ENCODE assay signal across 21 cellular contexts in the genomic region with DNA sequence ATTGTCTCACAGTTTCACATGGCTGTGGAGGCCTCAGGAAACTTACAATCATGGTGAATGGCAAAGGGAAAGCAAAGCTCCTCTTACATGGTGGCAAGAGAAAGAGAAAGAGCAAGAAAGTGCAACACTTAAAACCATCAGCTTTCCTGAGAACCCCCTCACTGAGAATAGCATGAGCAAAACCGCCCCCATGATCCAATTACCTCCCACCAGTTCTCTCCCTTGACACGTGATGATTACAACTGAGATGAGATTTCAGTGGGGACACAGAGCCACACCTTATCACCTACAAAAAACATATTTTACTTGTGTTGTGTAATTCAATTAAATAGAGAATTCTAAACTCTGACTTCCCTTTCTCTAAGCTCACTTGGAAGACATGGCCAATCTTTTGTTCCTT.
A peak's percentile ranks its signal among the peaks of the same experiment; 100 is the strongest.
DNase-seq lines count a peak whose midpoint lies in the region; ATAC-seq and TF ChIP-seq lines count a peak whose summit lies in the region.
"Had no signal": no experiment of that assay in that cellular context is flagged by ENCODE, and none has a peak within 500 bp of the region (broad histone marks: within the 10 kb centered on the region; RNA-seq: fewer than 3 reads in every experiment).

No MANE protein-coding gene starts in this region.

- H3K27me3 ChIP-seq in hepatocyte: no peaks in the 10 kb centered on the region
- H3K27me3 ChIP-seq in neural progenitor cell: no peaks in the 10 kb centered on the region
- H3K27me3 ChIP-seq: BLaER1 had no signal

- H2AFZ ChIP-seq in hepatocyte (no peak overlapping the region), neural progenitor cell (replicated peaks) (no peak overlapping the region)
- H2AFZ ChIP-seq: GM23248 had no signal

- CTCF ChIA-PET in HEK293 (lab: Yijun Ruan, JAX): no interaction called here

- no peaks in the 10 kb centered on the region for H3F3A ChIP-seq in neural progenitor cell (ENCODE audit: low read depth)

- H3K27me3 Mint-ChIP-seq in neural progenitor cell (ENCODE audit: insufficient read depth, low read depth): peaks cover 2% of the 10 kb centered on the region
- H3K27me3 Mint-ChIP-seq in activated naive CD8-positive, alpha-beta T cell treated with anti-CD3 and anti-CD28 coated beads, Interleukin-2, amount 50 U/mL, for 24 hours: no peaks in the 10 kb centered on the region
- H3K27me3 Mint-ChIP-seq: CD4-positive, CD25-positive, alpha-beta regulatory T cell had no signal

- ATAC-seq in activated naive CD8-positive, alpha-beta T cell treated with anti-CD3 and anti-CD28 coated beads, Interleukin-2, amount 50 U/mL, for 24 hours: no peak
- no peak for ATAC-seq in GM21360 (IDR thresholded peaks at IDR 0.05; ENCODE audit: unreplicated experiment)

- H3K79me2 ChIP-seq in hepatocyte (peaks cover 50% of the 10 kb centered on the region), neural progenitor cell (ENCODE audit: low read depth) (no peaks in the 10 kb centered on the region)

- H3K27ac ChIP-seq in HEK293 (ENCODE audit: extremely low read depth, low read depth, low read length) (no peak overlapping the region), hepatocyte (peak overlapping the region; percentile 27), neural progenitor cell (no peak overlapping the region)
- H3K27ac ChIP-seq: BLaER1, GM23248 had no signal

- H3K9me2 ChIP-seq in hepatocyte (replicated peaks; ENCODE audit: insufficient read depth): no peaks in the 10 kb centered on the region

- H3K4me1 ChIP-seq in HEK293 (ENCODE audit: control insufficient read depth, insufficient read depth, low read length) (peaks cover 36% of the 10 kb centered on the region), hepatocyte (ENCODE audit: insufficient read depth) (peaks cover 35% of the 10 kb centered on the region), neural progenitor cell (peaks cover 9% of the 10 kb centered on the region)
- H3K4me1 ChIP-seq: BLaER1 had no signal

- no peaks in the 10 kb centered on the region for H4K20me1 ChIP-seq in hepatocyte (ENCODE audit: insufficient read depth, poor library complexity, severe bottlenecking)
- H4K20me1 ChIP-seq in neural progenitor cell (ENCODE audit: low read depth): no peaks in the 10 kb centered on the region
- H4K20me1 ChIP-seq: BLaER1 had no signal

- TF ChIP-seq CTCF in HEK293 (tag by site-specific recombination; IDR thresholded peaks at IDR 0.05) (no peak), hepatocyte (IDR thresholded peaks at IDR 0.05; ENCODE audit: poor library complexity) (no peak), neural progenitor cell (IDR thresholded peaks at IDR 0.05) (no peak)

- H3K9me3 Mint-ChIP-seq in neural progenitor cell: no peaks in the 10 kb centered on the region
- H3K9me3 Mint-ChIP-seq in activated naive CD8-positive, alpha-beta T cell treated with anti-CD3 and anti-CD28 coated beads, Interleukin-2, amount 50 U/mL, for 24 hours: peaks cover 12% of the 10 kb centered on the region

- H3K4me2 ChIP-seq in hepatocyte: no peak overlapping the region
- no peak overlapping the region for H3K4me2 ChIP-seq in neural progenitor cell
- H3K4me2 ChIP-seq: BLaER1 had no signal

- H3K4me3 ChIP-seq in HEK293 (ENCODE audit: low read depth, low read length) (no peak overlapping the region), hepatocyte (no peak overlapping the region), neural progenitor cell (no peak overlapping the region)
- H3K4me3 ChIP-seq: BLaER1, GM23248 had no signal

- H3K9me3 ChIP-seq in HEK293 (ENCODE audit: control insufficient read depth, insufficient read depth, low read depth, low read length) (no peaks in the 10 kb centered on the region), hepatocyte (ENCODE audit: low read depth) (no peaks in the 10 kb centered on the region), neural progenitor cell (ENCODE audit: low read depth) (no peaks in the 10 kb centered on the region)
- H3K9me3 ChIP-seq: BLaER1 had no signal

- H3K27ac Mint-ChIP-seq in neural progenitor cell: peak overlapping the region; percentile 24
- no peak overlapping the region for H3K27ac Mint-ChIP-seq in activated naive CD8-positive, alpha-beta T cell treated with anti-CD3 and anti-CD28 coated beads, Interleukin-2, amount 50 U/mL, for 24 hours
- H3K27ac Mint-ChIP-seq: CD4-positive, CD25-positive, alpha-beta regulatory T cell had no signal

- H3K4me3 Mint-ChIP-seq in neural progenitor cell: no peak overlapping the region
- H3K4me3 Mint-ChIP-seq in activated naive CD8-positive, alpha-beta T cell treated with anti-CD3 and anti-CD28 coated beads, Interleukin-2, amount 50 U/mL, for 24 hours: no peak overlapping the region
- H3K4me3 Mint-ChIP-seq: CD4-positive, CD25-positive, alpha-beta regulatory T cell had no signal

- H3K36me3 ChIP-seq in HEK293 (ENCODE audit: control insufficient read depth in 2 of 2, insufficient read depth in 1 of 2, low read length in 2 of 2): no peaks in the 10 kb centered on the region
- no peaks in the 10 kb centered on the region for H3K36me3 ChIP-seq in hepatocyte (replicated peaks; ENCODE audit: insufficient read depth, low read depth)
- H3K36me3 ChIP-seq in neural progenitor cell: no peaks in the 10 kb centered on the region
- H3K36me3 ChIP-seq: BLaER1 had no signal

- POLR2A ChIA-PET in HEK293 (lab: Yijun Ruan, JAX): interaction anchor here (0.6 kb wide), 1 partner anchor 72 kb away, joined by 3 read pairs; no protein-coding TSS in a partner anchor

- H3K9ac ChIP-seq in neural progenitor cell: no peak overlapping the region
- H3K9ac ChIP-seq: BLaER1, GM23248 had no signal

- peaks cover 55% of the 10 kb centered on the region for H3K4me1 Mint-ChIP-seq in neural progenitor cell
- no peaks in the 10 kb centered on the region for H3K4me1 Mint-ChIP-seq in activated naive CD8-positive, alpha-beta T cell treated with anti-CD3 and anti-CD28 coated beads, Interleukin-2, amount 50 U/mL, for 24 hours
- H3K4me1 Mint-ChIP-seq: CD4-positive, CD25-positive, alpha-beta regulatory T cell had no signal

- H3K36me3 Mint-ChIP-seq in neural progenitor cell: no peaks in the 10 kb centered on the region
- H3K36me3 Mint-ChIP-seq in activated naive CD8-positive, alpha-beta T cell treated with anti-CD3 and anti-CD28 coated beads, Interleukin-2, amount 50 U/mL, for 24 hours (ENCODE audit: low read depth): no peaks in the 10 kb centered on the region
- H3K36me3 Mint-ChIP-seq: CD4-positive, CD25-positive, alpha-beta regulatory T cell had no signal

- DNase-seq in OCI-M1 (lab: John Stamatoyannopoulos, UW): peak; percentile 69
- no peak for DNase-seq in hepatocyte (ENCODE audit: low spot score)
- no peak for DNase-seq in neural progenitor cell (ENCODE audit: low spot score)
- DNase-seq in globus pallidus (ENCODE audit: low spot score): no peak
- no peak for DNase-seq in activated naive CD8-positive, alpha-beta T cell treated with anti-CD3 and anti-CD28 coated beads, Interleukin-2, amount 50 U/mL, for 24 hours
- no peak for DNase-seq in NCI-H748 (lab: John Stamatoyannopoulos, UW; ENCODE audit: unreplicated experiment)
- DNase-seq: CD4-positive, CD25-positive, alpha-beta regulatory T cell; DMS153; DND-41; GM23248; H7; Karpas-422; NCI-H1105 treated with DMSO at 0.1 percent for 48 hours; NCI-H146; NCI-H1930; NCI-H2107; NCI-H446; NCI-H524 treated with DMSO at 0.1 percent for 48 hours had no signal

- WGBS in hepatocyte (ENCODE audit: low lambda C conversion rate, missing lambda C conversion rate): 50% methylated on average over 2 of the region's 2 CpGs

TF ChIP-seq in HEK293, 187 proteins besides CTCF, POLR2A, EP300 and RAD21:
- TF ChIP-seq EGR2 (tag by site-specific recombination; IDR thresholded peaks at IDR 0.05; ENCODE audit: low read depth): peak; percentile 77
- TF ChIP-seq ZNF211 (tag by site-specific recombination; IDR thresholded peaks at IDR 0.05; ENCODE audit: low read depth): no peak
- TF ChIP-seq ZNF404 (tag by site-specific recombination; IDR thresholded peaks at IDR 0.05): no peak
- peak; percentile 79 for TF ChIP-seq ZFHX2 (tag by site-specific recombination; conservative IDR thresholded peaks at IDR 0.05)
- TF ChIP-seq, protein P1, sequence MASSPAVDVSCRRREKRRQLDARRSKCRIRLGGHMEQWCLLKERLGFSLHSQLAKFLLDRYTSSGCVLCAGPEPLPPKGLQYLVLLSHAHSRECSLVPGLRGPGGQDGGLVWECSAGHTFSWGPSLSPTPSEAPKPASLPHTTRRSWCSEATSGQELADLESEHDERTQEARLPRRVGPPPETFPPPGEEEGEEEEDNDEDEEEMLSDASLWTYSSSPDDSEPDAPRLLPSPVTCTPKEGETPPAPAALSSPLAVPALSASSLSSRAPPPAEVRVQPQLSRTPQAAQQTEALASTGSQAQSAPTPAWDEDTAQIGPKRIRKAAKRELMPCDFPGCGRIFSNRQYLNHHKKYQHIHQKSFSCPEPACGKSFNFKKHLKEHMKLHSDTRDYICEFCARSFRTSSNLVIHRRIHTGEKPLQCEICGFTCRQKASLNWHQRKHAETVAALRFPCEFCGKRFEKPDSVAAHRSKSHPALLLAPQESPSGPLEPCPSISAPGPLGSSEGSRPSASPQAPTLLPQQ (tag by site-specific recombination; IDR thresholded peaks at IDR 0.05): no peak
